ENCODE assay signal across 8 cellular contexts in genomic region chr1:121452484-121452883, GRCh38.
"Had no signal": no experiment of that assay in that cellular context is flagged by ENCODE, and none has a peak within 500 bp of the region (broad histone marks: within the 10 kb centered on the region; RNA-seq: fewer than 3 reads in every experiment).

No MANE protein-coding gene starts in this region.

- FAIRE-seq: G401.6, GM12878, GM12891, GM12892, GM18507, GM19239 had no signal

- DNase-seq: GDM1, GF-D8 had no signal

- ATAC-seq: GM12878 had no signal

- H3K4me3 ChIP-seq: GM12878 had no signal
